ENCODE assay signal across 16 cellular contexts in the genomic region with DNA sequence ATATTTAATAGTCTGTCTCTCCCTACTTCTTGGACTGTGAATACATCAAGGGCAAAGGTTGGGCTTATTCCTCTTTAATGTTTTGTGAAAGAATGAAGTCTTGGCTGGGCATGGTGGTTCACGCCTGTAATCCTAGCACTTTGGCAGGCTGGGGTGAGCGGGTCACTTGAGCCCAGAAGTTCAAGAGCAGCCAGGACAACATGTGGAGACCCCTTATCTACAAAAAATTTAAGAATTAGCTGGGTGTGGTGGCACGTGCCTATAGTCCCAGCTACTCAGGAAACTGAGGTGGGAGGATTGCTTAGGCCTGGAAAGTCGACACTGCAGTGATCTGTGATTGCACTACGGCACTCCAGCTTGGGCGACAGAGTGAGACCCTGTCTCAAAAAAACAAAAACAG. TPM values are rescaled to one million over a fixed set of nuclear protein-coding genes. Genes with fewer than 3 reads are reported as not detected.
A peak's percentile ranks its signal among the peaks of the same experiment; 100 is the strongest.
DNase-seq lines count a peak whose midpoint lies in the region; ATAC-seq and TF ChIP-seq lines count a peak whose summit lies in the region.
"Had no signal": no experiment of that assay in that cellular context is flagged by ENCODE, and none has a peak within 500 bp of the region (broad histone marks: within the 10 kb centered on the region; RNA-seq: fewer than 3 reads in every experiment).

No MANE protein-coding gene starts in this region.

- H3K36me3 ChIP-seq in duodenal mucosa (ENCODE audit: control insufficient read depth in 1 of 2, insufficient read depth in 2 of 2, low read length in 2 of 2) (no peaks in the 10 kb centered on the region), right lobe of liver (no peaks in the 10 kb centered on the region), BE2C (no peaks in the 10 kb centered on the region)

- H3K27me3 ChIP-seq in right cardiac atrium (ENCODE audit: control insufficient read depth, insufficient read depth) (no peaks in the 10 kb centered on the region), duodenal mucosa (ENCODE audit: control insufficient read depth in 1 of 2, insufficient read depth in 2 of 2, low read length in 2 of 2) (no peaks in the 10 kb centered on the region), right lobe of liver (no peaks in the 10 kb centered on the region), BE2C (no peaks in the 10 kb centered on the region)
- H3K27me3 ChIP-seq: BLaER1 had no signal

- no peak for DNase-seq in right cardiac atrium
- no peak for DNase-seq in cardiac septum (ENCODE audit: low spot score)
- no peak for DNase-seq in right lobe of liver
- DNase-seq in BE2C, result no peak
- DNase-seq: CD4-positive, alpha-beta memory T cell; NCI-H1417; NCI-H187; NCI-H524; NCI-H82; SIG-M5 had no signal

- no peaks in the 10 kb centered on the region for H3K9me3 ChIP-seq in right cardiac atrium (ENCODE audit: control insufficient read depth, low read length)
- no peaks in the 10 kb centered on the region for H3K9me3 ChIP-seq in duodenal mucosa (ENCODE audit: control insufficient read depth in 1 of 2, low read length in 2 of 2)
- H3K9me3 ChIP-seq in right lobe of liver, result no peaks in the 10 kb centered on the region
- H3K9me3 ChIP-seq in BE2C, result no peaks in the 10 kb centered on the region
- H3K9me3 ChIP-seq: BLaER1 had no signal

- whole genome bisulfite sequencing in right cardiac atrium, result 64% methylated on average over 6 of the region's 6 CpGs
- WGBS in right lobe of liver (ENCODE audit: insufficient coverage, low coverage, low lambda C conversion rate, missing lambda C conversion rate), result 37% methylated on average over 2 of the region's 6 CpGs

- H3K4me3 ChIP-seq in right cardiac atrium (ENCODE audit: low read length), result no peak overlapping the region
- H3K4me3 ChIP-seq in duodenal mucosa (ENCODE audit: low read depth in 1 of 2, low read length in 2 of 2), result peak overlapping the region in 1 of 2 donors; percentile 10
- peak overlapping the region in 1 of 3 donors; percentile 28 for H3K4me3 ChIP-seq in right lobe of liver
- H3K4me3 ChIP-seq in BE2C (ENCODE audit: low read depth, low read length), result no peak overlapping the region
- H3K4me3 ChIP-seq: BLaER1 had no signal

- no peak for TF ChIP-seq POLR2A in right lobe of liver (IDR thresholded peaks at IDR 0.05)

- H3K9ac ChIP-seq in duodenal mucosa (ENCODE audit: low read depth in 1 of 2, low read length in 2 of 2), result no peak overlapping the region
- H3K9ac ChIP-seq: BLaER1, KMS-11 had no signal

- TF ChIP-seq CTCF in right lobe of liver (IDR thresholded peaks at IDR 0.05), result no peak
- TF ChIP-seq CTCF in BE2C (IDR thresholded peaks at IDR 0.05; ENCODE audit: low read depth, low read length), result no peak

- H3K27ac ChIP-seq in right cardiac atrium (ENCODE audit: low read length) (no peak overlapping the region), duodenal mucosa (ENCODE audit: low read depth, low read length) (peak overlapping the region; percentile 32), right lobe of liver (peak overlapping the region in 2 of 3 donors; percentile 50 to 78)
- H3K27ac ChIP-seq: BLaER1, KMS-11 had no signal

- H3K4me1 ChIP-seq in right cardiac atrium (ENCODE audit: control insufficient read depth, insufficient read depth, low read length), result peaks cover 13% of the 10 kb centered on the region
- peaks cover 24 to 28% of the 10 kb centered on the region in 2 donors for H3K4me1 ChIP-seq in duodenal mucosa (ENCODE audit: control insufficient read depth in 1 of 2, insufficient read depth in 2 of 2, low read length in 2 of 2)
- peaks cover 0 to 35% (median 14%) of the 10 kb centered on the region in 4 donors for H3K4me1 ChIP-seq in right lobe of liver
- no peaks in the 10 kb centered on the region for H3K4me1 ChIP-seq in BE2C

- intact Hi-C loops in right cardiac atrium (cut with DNase I), result no loop called here
- intact Hi-C loops in cardiac septum (cut with DNase I), result no loop called here
- intact Hi-C loops in right lobe of liver (cut with DNase I), result no loop called here

- peak; percentile 22 to 24 for ATAC-seq in right cardiac atrium
- ATAC-seq in right lobe of liver, result peak in 2 of 4 donors; percentile 14 to 16
- no peak for ATAC-seq in GM19397 (IDR thresholded peaks at IDR 0.05; ENCODE audit: unreplicated experiment)
- no peak for ATAC-seq in GM19023 (IDR thresholded peaks at IDR 0.05; ENCODE audit: unreplicated experiment)
- ATAC-seq in GM18498 (IDR thresholded peaks at IDR 0.05; ENCODE audit: unreplicated experiment), result no peak

RNA-seq across cellular contexts. Expression of a gene that starts 20.2 kb away (rescaled TPM):
- total RNA-seq in right cardiac atrium (10 to 100 TPM; 21.8 to 26.8 (median 23.0) TPM), cardiac septum (18.4 TPM), right lobe of liver (10 to 100 TPM; 14.8 to 23.7 (median 18.9) TPM)
- 12.2 TPM for polyA plus RNA-seq in right cardiac atrium
- 68.2 TPM for polyA plus RNA-seq in BE2C (2012; ENCODE audit: insufficient read depth, insufficient read length, low read depth)

RNA-seq across cellular contexts. Expression of a gene that starts 20.6 kb away (rescaled TPM):
- total RNA-seq in right cardiac atrium, result 1 to 10 TPM; 4.6 to 6.0 (median 5.0) TPM
- 3.1 TPM for polyA plus RNA-seq in right cardiac atrium
- total RNA-seq in cardiac septum, result 2.9 TPM
- 1 to 10 TPM in 5 of 6 experiments, under 1 TPM in 1; 0.74 to 4.1 (median 2.2) TPM for total RNA-seq in right lobe of liver
- 0.85 TPM for polyA plus RNA-seq in BE2C (2012; ENCODE audit: insufficient read depth, insufficient read length, low read depth)

RNA-seq across cellular contexts. Expression of a gene that starts 49.7 kb away (rescaled TPM):
- total RNA-seq in right cardiac atrium, result 1 to 10 TPM; 2.7 to 5.3 (median 4.1) TPM
- 3.3 TPM for polyA plus RNA-seq in right cardiac atrium
- 6.2 TPM for total RNA-seq in cardiac septum
- total RNA-seq in right lobe of liver, result 10 to 100 TPM in 1 of 6 experiments, 1 to 10 TPM in 5; 2.2 to 13.0 (median 3.7) TPM
- 21.4 TPM for polyA plus RNA-seq in BE2C (2012; ENCODE audit: insufficient read depth, insufficient read length, low read depth)

Comparison
In these comparisons a context has a peak if more than half of its experiments do, and no peak if none do; other contexts are left out.
1. ATAC-seq: peak in right cardiac atrium (2 of 2); none in GM19397 (single experiment), GM19023 (single experiment) and GM18498 (single experiment).